In genomic region chr22:37208401-37209139, GRCh38 we compare ENCODE assay signal across 1 cellular context.
TF ChIP-seq lines count a peak whose summit lies in the region.

No MANE protein-coding gene starts in this region.

TF ChIP-seq in IMR-90, 13 proteins besides CTCF, POLR2A, EP300 and RAD21:
- TF ChIP-seq NFE2L2 (IDR thresholded peaks at IDR 0.05; ENCODE audit: low read depth, low read length), result no peak
